23 cellular contexts compared by ENCODE assay signal in the genomic region with DNA sequence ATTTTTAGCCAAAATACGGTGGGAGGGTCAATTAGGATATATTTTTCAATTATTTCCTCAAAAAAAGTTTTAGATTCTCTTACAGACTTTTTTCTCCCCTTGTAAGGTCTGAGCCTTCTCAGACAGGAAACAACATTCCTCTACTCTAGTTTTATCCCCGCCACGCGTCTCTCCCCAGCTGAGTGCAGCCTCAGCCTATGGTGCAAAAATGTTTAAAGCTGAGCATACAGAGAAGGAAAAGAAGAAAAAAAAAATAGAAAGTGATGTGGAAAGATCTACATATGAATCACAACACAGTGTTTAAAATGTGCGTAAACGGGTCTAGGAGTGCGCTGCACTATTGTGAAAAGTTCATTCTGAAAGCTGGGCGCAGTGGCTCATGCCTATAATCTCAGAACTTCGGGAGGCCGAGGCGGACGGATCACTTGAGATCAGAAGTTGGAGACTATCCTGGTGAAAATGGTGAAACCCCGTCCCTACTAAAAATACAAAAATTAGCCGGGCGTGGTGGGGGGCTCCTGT.
DNase-seq lines count a peak whose midpoint lies in the region; ATAC-seq and TF ChIP-seq lines count a peak whose summit lies in the region.
"Had no signal": no experiment of that assay in that cellular context is flagged by ENCODE, and none has a peak within 500 bp of the region (broad histone marks: within the 10 kb centered on the region; RNA-seq: fewer than 3 reads in every experiment).

No MANE protein-coding gene starts in this region.

- no TSS peak for BruUV-seq in MCF 10A (replicated peaks; lab: Mats Ljungman, UMichigan)

- H3K4me3 ChIP-seq in breast epithelium (no peak overlapping the region), iPS-15b (ENCODE audit: low read depth, low read length) (peak overlapping the region; percentile 27)
- H3K4me3 ChIP-seq: BLaER1 treated with 17β-estradiol and CSF1 and Interleukin-3, amounts not matched to agents 10 nM and 100 nM; gastroesophageal sphincter had no signal

- H3K27ac Mint-ChIP-seq in MCF 10A (ENCODE audit: low read depth, unreplicated experiment) = peak overlapping the region; percentile 79
- no peak overlapping the region for H3K27ac Mint-ChIP-seq in type B pancreatic cell
- H3K27ac Mint-ChIP-seq in CD14-positive monocyte = no peak overlapping the region
- H3K27ac Mint-ChIP-seq: activated CD4-positive, alpha-beta T cell treated with anti-CD3 and anti-CD28 coated beads for 36 hours; activated naive CD4-positive, alpha-beta T cell treated with anti-CD3 and anti-CD28 coated beads, Interleukin-2, amount 10 ng/mL, durations not matched to agents 7 days and 5 days; nephron; T-cell had no signal

- H3K4me3 Mint-ChIP-seq in MCF 10A (ENCODE audit: unreplicated experiment) (peak overlapping the region; percentile 88), type B pancreatic cell (peak overlapping the region; percentile 30), CD14-positive monocyte (peak overlapping the region in 1 of 2 donors; percentile 82)
- H3K4me3 Mint-ChIP-seq: activated CD4-positive, alpha-beta T cell treated with anti-CD3 and anti-CD28 coated beads for 36 hours; activated naive CD4-positive, alpha-beta T cell treated with anti-CD3 and anti-CD28 coated beads, Interleukin-2, amount 10 ng/mL, durations not matched to agents 7 days and 5 days; activated T-cell treated with anti-CD3 and anti-CD28 coated beads, Interleukin-2, amount 50 U/mL, for 4 hours; T-cell had no signal

- H3K4me1 ChIP-seq in breast epithelium = no peaks in the 10 kb centered on the region
- H3K4me1 ChIP-seq in iPS-15b (ENCODE audit: control insufficient read depth, insufficient read depth, low read length) = peaks cover 6% of the 10 kb centered on the region
- H3K4me1 ChIP-seq: BLaER1 treated with 17β-estradiol and CSF1 and Interleukin-3, amounts not matched to agents 10 nM and 100 nM; gastroesophageal sphincter had no signal

- H3K27me3 Mint-ChIP-seq in MCF 10A (ENCODE audit: insufficient read depth, unreplicated experiment) (peaks cover 23% of the 10 kb centered on the region), type B pancreatic cell (peaks cover 91% of the 10 kb centered on the region), CD14-positive monocyte (ENCODE audit: low read depth in 3 of 3) (peaks cover 63 to 75% (median 64%) of the 10 kb centered on the region in 3 donors)

- H3K9me3 ChIP-seq in breast epithelium (peaks cover 0 to 12% of the 10 kb centered on the region in 2 donors), iPS-15b (ENCODE audit: control insufficient read depth, insufficient read depth, low read length) (no peaks in the 10 kb centered on the region)

- CTCF ChIA-PET in MCF 10A (lab: Yijun Ruan, JAX) = interaction anchor here (0.7 to 1.0 kb wide), 2 partner anchors 46 to 126 kb away, joined by 3 to 5 read pairs; no protein-coding TSS in a partner anchor

- H3K9ac ChIP-seq in iPS-15b (ENCODE audit: low read depth, low read length) = no peak overlapping the region
- H3K9ac ChIP-seq: BLaER1 treated with 17β-estradiol and CSF1 and Interleukin-3, amounts not matched to agents 10 nM and 100 nM had no signal

- H3K4me1 Mint-ChIP-seq in MCF 10A (ENCODE audit: insufficient read depth, unreplicated experiment) (peaks cover 15% of the 10 kb centered on the region), type B pancreatic cell (ENCODE audit: unreplicated experiment) (peaks cover 5% of the 10 kb centered on the region), CD14-positive monocyte (no peaks in the 10 kb centered on the region)
- H3K4me1 Mint-ChIP-seq: activated CD4-positive, alpha-beta T cell treated with anti-CD3 and anti-CD28 coated beads for 36 hours; activated naive CD4-positive, alpha-beta T cell treated with anti-CD3 and anti-CD28 coated beads, Interleukin-2, amount 10 ng/mL, durations not matched to agents 7 days and 5 days; T-cell had no signal

- POLR2A ChIA-PET in MCF 10A (lab: Yijun Ruan, JAX) = interaction anchor here (0.6 to 1.3 kb wide), 3 partner anchors 14 to 628 kb away, joined by 3 to 4 read pairs (median 4); no protein-coding TSS in a partner anchor

- no peak for DNase-seq in MCF 10A (ENCODE audit: unreplicated experiment)
- DNase-seq in breast epithelium (ENCODE audit: low spot score in 2 of 2) = no peak
- DNase-seq in type B pancreatic cell (ENCODE audit: extremely low spot score, unreplicated experiment) = no peak
- DNase-seq in CD14-positive monocyte (ENCODE audit: low spot score) = no peak
- no peak for DNase-seq in stimulated activated CD4-positive, alpha-beta T cell treated with anti-CD3 and anti-CD28 coated beads, Interleukin-4, amount 100 ng/mL, for 24 hours
- DNase-seq: activated CD4-positive, alpha-beta T cell treated with anti-CD3 and anti-CD28 coated beads for 36 hours; activated CD8-positive, alpha-beta memory T cell treated with anti-CD3 and anti-CD28 coated beads for 24 hours; activated naive CD4-positive, alpha-beta T cell treated with anti-CD3 and anti-CD28 coated beads, Interleukin-2, amount 10 ng/mL, durations not matched to agents 7 days and 5 days; activated T-cell treated with anti-CD3 and anti-CD28 coated beads, Interleukin-2, amount 50 U/mL, for 4 hours; effector CD8-positive, alpha-beta T cell; HCEC 1CT; KBM-7; NCI-H1694; NCI-H774; Right ventricle myocardium superior; T-cell had no signal

- no peak for TF ChIP-seq POLR2A in breast epithelium (IDR thresholded peaks at IDR 0.05)

- H3K9me3 Mint-ChIP-seq in MCF 10A (ENCODE audit: unreplicated experiment) (no peaks in the 10 kb centered on the region), type B pancreatic cell (no peaks in the 10 kb centered on the region), CD14-positive monocyte (peaks cover 10 to 56% (median 40%) of the 10 kb centered on the region in 7 donors)

- H3K36me3 ChIP-seq in breast epithelium (no peaks in the 10 kb centered on the region), iPS-15b (ENCODE audit: control insufficient read depth, insufficient read depth, low read length) (no peaks in the 10 kb centered on the region)
- H3K36me3 ChIP-seq: BLaER1 treated with 17β-estradiol and CSF1 and Interleukin-3, amounts not matched to agents 10 nM and 100 nM; gastroesophageal sphincter had no signal

- TF ChIP-seq CTCF in MCF 10A (IDR thresholded peaks at IDR 0.05; ENCODE audit: unreplicated experiment) (no peak), breast epithelium (IDR thresholded peaks at IDR 0.05) (no peak), VCaP (conservative IDR thresholded peaks at IDR 0.05) (no peak), type B pancreatic cell (conservative IDR thresholded peaks at IDR 0.05) (no peak), CD14-positive monocyte (IDR thresholded peaks at IDR 0.05) (no peak)

- no peak overlapping the region for H3K27ac ChIP-seq in breast epithelium
- H3K27ac ChIP-seq in VCaP = peak overlapping the region; percentile 81; the same call in 1 of the 2 replicates
- H3K27ac ChIP-seq: BLaER1 treated with 17β-estradiol and CSF1 and Interleukin-3, amounts not matched to agents 10 nM and 100 nM; gastroesophageal sphincter had no signal

- H3K27me3 ChIP-seq in breast epithelium (peaks cover 0 to 82% of the 10 kb centered on the region in 2 donors), iPS-15b (ENCODE audit: control insufficient read depth, insufficient read depth, low read length) (peaks cover 97% of the 10 kb centered on the region)

- ATAC-seq in GM21526 (IDR thresholded peaks at IDR 0.05; ENCODE audit: low FRiP score, unreplicated experiment) = no peak
- ATAC-seq: activated CD4-positive, alpha-beta T cell treated with anti-CD3 and anti-CD28 coated beads for 36 hours; activated T-cell treated with anti-CD3 and anti-CD28 coated beads, Interleukin-2, amount 50 U/mL, for 4 hours; gastroesophageal sphincter; sciatic nerve; T-cell had no signal

- intact Hi-C loops in MCF 10A (cut with micrococcal nuclease) (no loop called here), breast epithelium (cut with DNase I; ENCODE audit: low total_unique reads) (loop anchor here (10.0 kb wide), 1 partner anchor 530 kb away; no protein-coding TSS in a partner anchor), CD14-positive monocyte (cut with micrococcal nuclease) (no loop called here)

- H3K36me3 Mint-ChIP-seq in MCF 10A (ENCODE audit: insufficient read depth, unreplicated experiment) (no peaks in the 10 kb centered on the region), type B pancreatic cell (no peaks in the 10 kb centered on the region), CD14-positive monocyte (peaks cover 0 to 7% of the 10 kb centered on the region in 2 donors)
- H3K36me3 Mint-ChIP-seq: activated naive CD4-positive, alpha-beta T cell treated with anti-CD3 and anti-CD28 coated beads, Interleukin-2, amount 10 ng/mL, durations not matched to agents 7 days and 5 days; T-cell had no signal
